Comparison of ENCODE assay signal across 2 cellular contexts in the genomic region with DNA sequence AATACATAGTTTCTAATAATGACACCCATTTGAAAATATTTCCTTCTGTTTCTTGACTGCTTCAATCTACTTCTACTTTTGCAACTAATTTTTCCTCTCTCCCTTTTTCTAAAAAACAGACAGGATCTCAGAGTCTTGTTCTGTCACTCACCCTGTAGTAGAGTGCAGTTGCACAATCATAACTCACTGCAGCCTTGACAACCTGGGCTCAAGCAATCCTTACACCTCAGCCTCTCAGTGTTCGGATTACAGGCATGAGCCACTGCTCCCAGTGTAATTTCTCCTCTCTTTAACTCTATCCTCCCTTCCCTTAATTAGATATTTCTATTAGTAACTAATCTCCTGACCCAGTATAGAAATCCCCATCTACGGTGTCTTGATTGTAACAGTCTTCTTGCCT.
TF ChIP-seq lines count a peak whose summit lies in the region.

No MANE protein-coding gene starts in this region.

TF ChIP-seq in HepG2, 621 proteins besides CTCF, POLR2A, EP300 and RAD21:
- TF ChIP-seq ZNF530 (CRISPR knock-in tag; IDR thresholded peaks at IDR 0.05; ENCODE audit: low read depth) (no peak), CEBPB (IDR thresholded peaks at IDR 0.05; ENCODE audit: borderline replicate concordance, low read depth, low read length) (peak; percentile 61), MEF2D (CRISPR knock-in tag; IDR thresholded peaks at IDR 0.05) (no peak), ELF4 (CRISPR knock-in tag; IDR thresholded peaks at IDR 0.05; ENCODE audit: borderline replicate concordance) (no peak), ZNF234 (CRISPR knock-in tag; conservative IDR thresholded peaks at IDR 0.05) (no peak)
- TF ChIP-seq, protein P1, sequence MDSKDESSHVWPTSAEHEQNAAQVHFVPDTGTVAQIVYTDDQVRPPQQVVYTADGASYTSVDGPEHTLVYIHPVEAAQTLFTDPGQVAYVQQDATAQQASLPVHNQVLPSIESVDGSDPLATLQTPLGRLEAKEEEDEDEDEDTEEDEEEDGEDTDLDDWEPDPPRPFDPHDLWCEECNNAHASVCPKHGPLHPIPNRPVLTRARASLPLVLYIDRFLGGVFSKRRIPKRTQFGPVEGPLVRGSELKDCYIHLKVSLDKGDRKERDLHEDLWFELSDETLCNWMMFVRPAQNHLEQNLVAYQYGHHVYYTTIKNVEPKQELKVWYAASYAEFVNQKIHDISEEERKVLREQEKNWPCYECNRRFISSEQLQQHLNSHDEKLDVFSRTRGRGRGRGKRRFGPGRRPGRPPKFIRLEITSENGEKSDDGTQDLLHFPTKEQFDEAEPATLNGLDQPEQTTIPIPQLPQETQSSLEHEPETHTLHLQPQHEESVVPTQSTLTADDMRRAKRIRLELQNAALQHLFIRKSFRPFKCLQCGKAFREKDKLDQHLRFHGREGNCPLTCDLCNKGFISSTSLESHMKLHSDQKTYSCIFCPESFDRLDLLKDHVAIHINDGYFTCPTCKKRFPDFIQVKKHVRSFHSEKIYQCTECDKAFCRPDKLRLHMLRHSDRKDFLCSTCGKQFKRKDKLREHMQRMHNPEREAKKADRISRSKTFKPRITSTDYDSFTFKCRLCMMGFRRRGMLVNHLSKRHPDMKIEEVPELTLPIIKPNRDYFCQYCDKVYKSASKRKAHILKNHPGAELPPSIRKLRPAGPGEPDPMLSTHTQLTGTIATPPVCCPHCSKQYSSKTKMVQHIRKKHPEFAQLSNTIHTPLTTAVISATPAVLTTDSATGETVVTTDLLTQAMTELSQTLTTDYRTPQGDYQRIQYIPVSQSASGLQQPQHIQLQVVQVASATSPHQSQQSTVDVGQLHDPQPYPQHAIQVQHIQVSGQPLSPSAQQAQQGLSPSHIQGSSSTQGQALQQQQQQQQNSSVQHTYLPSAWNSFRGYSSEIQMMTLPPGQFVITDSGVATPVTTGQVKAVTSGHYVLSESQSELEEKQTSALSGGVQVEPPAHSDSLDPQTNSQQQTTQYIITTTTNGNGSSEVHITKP (CRISPR knock-in tag; IDR thresholded peaks at IDR 0.05; ENCODE audit: low read depth) = no peak

TF ChIP-seq in K562, 482 proteins besides CTCF, POLR2A, EP300 and RAD21:
- TF ChIP-seq, protein P2, sequence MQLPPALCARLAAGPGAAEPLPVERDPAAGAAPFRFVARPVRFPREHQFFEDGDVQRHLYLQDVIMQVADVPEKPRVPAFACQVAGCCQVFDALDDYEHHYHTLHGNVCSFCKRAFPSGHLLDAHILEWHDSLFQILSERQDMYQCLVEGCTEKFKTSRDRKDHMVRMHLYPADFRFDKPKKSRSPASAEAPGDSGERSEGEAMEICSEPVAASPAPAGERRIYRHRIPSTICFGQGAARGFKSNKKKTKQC (CRISPR knock-in tag; IDR thresholded peaks at IDR 0.05) = no peak
- TF ChIP-seq HCFC1 (IDR thresholded peaks at IDR 0.05; ENCODE audit: low read depth, low read length) = no peak
- TF ChIP-seq, protein P3, sequence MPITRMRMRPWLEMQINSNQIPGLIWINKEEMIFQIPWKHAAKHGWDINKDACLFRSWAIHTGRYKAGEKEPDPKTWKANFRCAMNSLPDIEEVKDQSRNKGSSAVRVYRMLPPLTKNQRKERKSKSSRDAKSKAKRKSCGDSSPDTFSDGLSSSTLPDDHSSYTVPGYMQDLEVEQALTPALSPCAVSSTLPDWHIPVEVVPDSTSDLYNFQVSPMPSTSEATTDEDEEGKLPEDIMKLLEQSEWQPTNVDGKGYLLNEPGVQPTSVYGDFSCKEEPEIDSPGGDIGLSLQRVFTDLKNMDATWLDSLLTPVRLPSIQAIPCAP (CRISPR knock-in tag; IDR thresholded peaks at IDR 0.05; ENCODE audit: borderline replicate concordance) = no peak
- TF ChIP-seq ZSCAN29 (IDR thresholded peaks at IDR 0.05) = no peak
- no peak for TF ChIP-seq ZNF121 (CRISPR knock-in tag; conservative IDR thresholded peaks at IDR 0.05)
- TF ChIP-seq HSF4 (CRISPR knock-in tag; IDR thresholded peaks at IDR 0.05; ENCODE audit: borderline replicate concordance) = no peak
- TF ChIP-seq PHF20 (IDR thresholded peaks at IDR 0.05; ENCODE audit: partially characterized antibody) = no peak
- TF ChIP-seq ZNF311 (CRISPR knock-in tag; IDR thresholded peaks at IDR 0.05) = no peak
- TF ChIP-seq, protein P4, sequence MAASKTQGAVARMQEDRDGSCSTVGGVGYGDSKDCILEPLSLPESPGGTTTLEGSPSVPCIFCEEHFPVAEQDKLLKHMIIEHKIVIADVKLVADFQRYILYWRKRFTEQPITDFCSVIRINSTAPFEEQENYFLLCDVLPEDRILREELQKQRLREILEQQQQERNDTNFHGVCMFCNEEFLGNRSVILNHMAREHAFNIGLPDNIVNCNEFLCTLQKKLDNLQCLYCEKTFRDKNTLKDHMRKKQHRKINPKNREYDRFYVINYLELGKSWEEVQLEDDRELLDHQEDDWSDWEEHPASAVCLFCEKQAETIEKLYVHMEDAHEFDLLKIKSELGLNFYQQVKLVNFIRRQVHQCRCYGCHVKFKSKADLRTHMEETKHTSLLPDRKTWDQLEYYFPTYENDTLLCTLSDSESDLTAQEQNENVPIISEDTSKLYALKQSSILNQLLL (CRISPR knock-in tag; IDR thresholded peaks at IDR 0.05; ENCODE audit: borderline replicate concordance) = no peak
- no peak for TF ChIP-seq SREBF1 (IDR thresholded peaks at IDR 0.05; ENCODE audit: borderline replicate concordance, low read depth, low read length)
- no peak for TF ChIP-seq ZKSCAN3 (CRISPR knock-in tag; IDR thresholded peaks at IDR 0.05)
